8 cellular contexts compared by ENCODE assay signal in genomic region chr3:117628896-117629295, GRCh38.
A peak's percentile ranks its signal among the peaks of the same experiment; 100 is the strongest.
DNase-seq lines count a peak whose midpoint lies in the region; ATAC-seq and TF ChIP-seq lines count a peak whose summit lies in the region.

No MANE protein-coding gene starts in this region.

- no peaks in the 10 kb centered on the region for H3K79me2 ChIP-seq in osteoblast (ENCODE audit: insufficient read depth, low read length)

- no peak overlapping the region for H3K4me3 ChIP-seq in astrocyte of the spinal cord (ENCODE audit: low read depth, low read length)
- H3K4me3 ChIP-seq in osteoblast (ENCODE audit: insufficient read depth, low read length), result no peak overlapping the region

- no peak overlapping the region for H3K27ac ChIP-seq in osteoblast (ENCODE audit: low read depth, low read length)

- no peak for TF ChIP-seq POLR2A in erythroblast (IDR thresholded peaks at IDR 0.05; ENCODE audit: low read length)

- in situ Hi-C loops in astrocyte of the spinal cord (cut with HindIII; ENCODE audit: low sequenced_read_pairs), result no loop called here

- peak overlapping the region; percentile 28 for H3K4me2 ChIP-seq in osteoblast (ENCODE audit: insufficient read depth, low read length)

- no peaks in the 10 kb centered on the region for H3K9me3 ChIP-seq in osteoblast (ENCODE audit: low read depth, low read length)

- peaks cover 10% of the 10 kb centered on the region for H3K4me1 ChIP-seq in osteoblast (ENCODE audit: insufficient read depth, low read length)

- no peaks in the 10 kb centered on the region for H3K36me3 ChIP-seq in osteoblast (ENCODE audit: insufficient read depth, low read length)

- ATAC-seq in HG03442 (IDR thresholded peaks at IDR 0.05; ENCODE audit: unreplicated experiment), result no peak

- TF ChIP-seq CTCF in astrocyte of the spinal cord (IDR thresholded peaks at IDR 0.05; ENCODE audit: low read depth, low read length) (no peak), osteoblast (IDR thresholded peaks at IDR 0.05; ENCODE audit: extremely low read depth, low read depth, low read length) (no peak)

- no peaks in the 10 kb centered on the region for H4K20me1 ChIP-seq in osteoblast (ENCODE audit: insufficient read depth, low read length)

- no peak overlapping the region for H2AFZ ChIP-seq in osteoblast (ENCODE audit: low read length)

- DNase-seq in DMS53 treated with DMSO at 0.1 percent for 48 hours (lab: John Stamatoyannopoulos, UW; ENCODE audit: unreplicated experiment), result peak; percentile 82
- DNase-seq in NCI-H1436 treated with DMSO at 0.1 percent for 48 hours (lab: John Stamatoyannopoulos, UW), result peak; percentile 100
- peak; percentile 91 for DNase-seq in astrocyte of the spinal cord (ENCODE audit: low read depth, low spot score)
- peak; percentile 39 for DNase-seq in osteoblast (ENCODE audit: insufficient read length, low spot score, missing footprints)
- no peak for DNase-seq in mesenteric fat pad (ENCODE audit: low spot score)
- DNase-seq in activated effector memory CD4-positive, alpha-beta T cell treated with Interleukin-2 at 50 U/mL for 16 hours, result no peak
- DNase-seq in erythroblast (lab: John Stamatoyannopoulos, UW), result no peak

- H3K27me3 ChIP-seq in osteoblast (ENCODE audit: insufficient read depth, low read length), result no peaks in the 10 kb centered on the region

Comparison
In these comparisons a context has a peak if more than half of its experiments do, and no peak if none do; other contexts are left out.
1. DNase-seq: peak in DMS53 treated with DMSO at 0.1 percent for 48 hours (single experiment), NCI-H1436 treated with DMSO at 0.1 percent for 48 hours (single experiment), astrocyte of the spinal cord (single experiment) and osteoblast (single experiment); none in mesenteric fat pad (single experiment), activated effector memory CD4-positive, alpha-beta T cell treated with Interleukin-2 at 50 U/mL for 16 hours (single experiment) and erythroblast (0 of 2).